31 cellular contexts compared by ENCODE assay signal in the genomic region with DNA sequence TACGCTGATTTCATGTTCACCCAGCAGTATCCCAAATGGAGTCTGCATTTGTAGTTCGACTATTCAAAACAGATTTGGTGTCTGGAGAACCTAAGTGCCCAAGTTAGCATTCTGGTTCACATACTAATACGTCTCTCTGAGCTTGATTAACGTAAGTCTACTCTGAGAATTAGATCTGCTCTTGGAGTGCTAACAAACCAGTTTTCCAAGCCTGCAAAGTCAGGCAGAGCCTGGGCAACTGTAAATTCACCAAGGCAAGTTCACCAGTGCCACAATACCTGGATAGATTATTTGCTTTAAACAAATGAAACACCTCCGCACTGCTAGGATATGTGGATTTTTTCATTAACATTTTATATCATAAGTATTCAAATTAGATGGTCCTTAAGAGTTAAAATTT.
DNase-seq lines count a peak whose midpoint lies in the region; ATAC-seq and TF ChIP-seq lines count a peak whose summit lies in the region.
"Had no signal": no experiment of that assay in that cellular context is flagged by ENCODE, and none has a peak within 500 bp of the region (broad histone marks: within the 10 kb centered on the region; RNA-seq: fewer than 3 reads in every experiment).

No MANE protein-coding gene starts in this region.

- H3K27ac Mint-ChIP-seq in mesothelial cell of epicardium = peak overlapping the region; percentile 78
- H3K27ac Mint-ChIP-seq: activated CD8-positive, alpha-beta T cell treated with anti-CD3 and anti-CD28 coated beads for 36 hours; activated naive CD8-positive, alpha-beta T cell treated with anti-CD3 and anti-CD28 coated beads for 36 hours; activated T-helper 17 cell treated with anti-CD3 and anti-CD28 coated beads, Interleukin-2, amount 50 U/mL, for 72 hours; CD8-positive, alpha-beta memory T cell; effector memory CD8-positive, alpha-beta T cell; HFFc6; naive thymus-derived CD8-positive, alpha-beta T cell; T-helper 1 cell treated with Interleukin-12 subunit alpha and Interleukin-12 subunit beta and Interleukin-4 antibody, amounts not matched to agents 30 μg/mL and 1 μg/mL, for 36 hours had no signal

- peaks cover 6% of the 10 kb centered on the region for H3K36me3 Mint-ChIP-seq in mesothelial cell of epicardium
- H3K36me3 Mint-ChIP-seq: activated naive CD8-positive, alpha-beta T cell treated with anti-CD3 and anti-CD28 coated beads for 36 hours; CD8-positive, alpha-beta memory T cell; naive thymus-derived CD8-positive, alpha-beta T cell had no signal

- intact Hi-C loops in heart right ventricle (cut with DNase I) = no loop called here
- intact Hi-C loops in Panc1 (cut with micrococcal nuclease; ENCODE audit: unreplicated experiment) = loop anchor here (10.0 kb wide), 1 partner anchor 160 kb away; no protein-coding TSS in a partner anchor
- intact Hi-C loops in mammary epithelial cell (cut with micrococcal nuclease) = no loop called here

- H3K9ac ChIP-seq in mammary epithelial cell (ENCODE audit: insufficient read depth, low read length) = no peak overlapping the region

- DNase-seq in cardiac muscle cell (ENCODE audit: low read depth in 1 of 2, low spot score in 1 of 2) (no peak), heart right ventricle (no peak), Panc1 (ENCODE audit: low read depth, low spot score) (no peak), mesothelial cell of epicardium (ENCODE audit: low spot score in 2 of 2, unreplicated experiment in 2 of 2) (no peak), thoracic aorta (ENCODE audit: low spot score) (no peak), GM13977 (ENCODE audit: low spot score) (no peak), mammary epithelial cell (no peak), D341Med (ENCODE audit: low spot score) (no peak)
- DNase-seq: ACHN; activated CD8-positive, alpha-beta T cell treated with anti-CD3 and anti-CD28 coated beads for 36 hours; activated naive CD8-positive, alpha-beta T cell treated with anti-CD3 and anti-CD28 coated beads for 36 hours; BE2C; CD8-positive, alpha-beta memory T cell; effector memory CD8-positive, alpha-beta T cell; foreskin keratinocyte; GDM1; heart left ventricle; HFFc6; Kasumi-1; MV-4-11; naive thymus-derived CD8-positive, alpha-beta T cell; NCI-H1436 treated with DMSO at 0.1 percent for 48 hours; NCI-H2107; stimulated activated CD4-positive, alpha-beta T cell treated with anti-CD3 and anti-CD28 coated beads, Interleukin-4, amount 100 ng/mL, for 1 hour; trophoblast cell had no signal

- in situ Hi-C loops in Panc1 (cut with HindIII; ENCODE audit: low pct_unique_long_range_greater_than_20kb, low sequenced_read_pairs) (no loop called here), GM13977 (cut with MboI; ENCODE audit: low pct_unique_long_range_greater_than_20kb, low sequenced_read_pairs, unreplicated experiment) (no loop called here), mammary epithelial cell (cut with MboI; ENCODE audit: low sequenced_read_pairs in 2 of 2) (no loop called here)

- no peak for ATAC-seq in heart right ventricle
- ATAC-seq in Panc1 = peak; percentile 51
- no peak for ATAC-seq in thoracic aorta (ENCODE audit: insufficient number of reproducible peaks, low FRiP score, low read depth)
- ATAC-seq: activated CD8-positive, alpha-beta T cell treated with anti-CD3 and anti-CD28 coated beads for 36 hours; activated T-helper 17 cell treated with anti-CD3 and anti-CD28 coated beads, Interleukin-2, amount 50 U/mL, for 72 hours; effector memory CD8-positive, alpha-beta T cell; foreskin keratinocyte; heart left ventricle; naive thymus-derived CD8-positive, alpha-beta T cell had no signal

- no peaks in the 10 kb centered on the region for H3K36me3 ChIP-seq in cardiac muscle cell
- no peaks in the 10 kb centered on the region for H3K36me3 ChIP-seq in heart right ventricle
- H3K36me3 ChIP-seq in Panc1 (ENCODE audit: control insufficient read depth, insufficient read depth, low read length) = no peaks in the 10 kb centered on the region
- no peaks in the 10 kb centered on the region for H3K36me3 ChIP-seq in thoracic aorta
- no peaks in the 10 kb centered on the region for H3K36me3 ChIP-seq in mammary epithelial cell (ENCODE audit: insufficient read depth, low read length)
- H3K36me3 ChIP-seq: ascending aorta, BE2C, esophagus muscularis mucosa, heart left ventricle had no signal

- dilution Hi-C loops in mammary epithelial cell (cut with HindIII; ENCODE audit: low sequenced_read_pairs) = no loop called here

- H3K4me1 Mint-ChIP-seq in mesothelial cell of epicardium = peaks cover 30% of the 10 kb centered on the region
- H3K4me1 Mint-ChIP-seq: activated T-helper 17 cell treated with anti-CD3 and anti-CD28 coated beads, Interleukin-2, amount 50 U/mL, for 72 hours; CD8-positive, alpha-beta memory T cell; naive thymus-derived CD8-positive, alpha-beta T cell had no signal

- H3K79me2 ChIP-seq in mammary epithelial cell (ENCODE audit: insufficient read depth, low read length) = no peaks in the 10 kb centered on the region

- no peak overlapping the region for H3K4me2 ChIP-seq in mammary epithelial cell (ENCODE audit: insufficient read depth, low read depth, low read length)

- peaks cover 4% of the 10 kb centered on the region for H3K9me3 Mint-ChIP-seq in mesothelial cell of epicardium
- H3K9me3 Mint-ChIP-seq: HFFc6 had no signal

- CTCF ChIA-PET in Panc1 (lab: Charles Lee) (no interaction called here), mammary epithelial cell (lab: Charles Lee; ENCODE audit: low non-redundant PET) (no interaction called here)

- H3K9me3 ChIP-seq in cardiac muscle cell (ENCODE audit: low read depth) = no peaks in the 10 kb centered on the region
- H3K9me3 ChIP-seq in heart right ventricle = no peaks in the 10 kb centered on the region
- H3K9me3 ChIP-seq in Panc1 (ENCODE audit: control insufficient read depth, insufficient read depth, low read depth, low read length) = no peaks in the 10 kb centered on the region
- H3K9me3 ChIP-seq in thoracic aorta = no peaks in the 10 kb centered on the region
- H3K9me3 ChIP-seq in mammary epithelial cell (replicated peaks; ENCODE audit: insufficient read depth, low read length) = no peaks in the 10 kb centered on the region
- H3K9me3 ChIP-seq: ascending aorta, BE2C, esophagus muscularis mucosa, heart left ventricle had no signal

- BruUV-seq in Panc1 (replicated peaks; lab: Mats Ljungman, UMichigan) (no TSS peak), mammary epithelial cell (replicated peaks; lab: Mats Ljungman, UMichigan) (no TSS peak)

- WGBS in heart right ventricle, 2 donors = 88 to 90% methylated on average over 5 of the region's 5 CpGs
- WGBS in mammary epithelial cell (ENCODE audit: low coverage, missing lambda C conversion rate) = 100% methylated on average over 5 of the region's 5 CpGs

- H3K27me3 Mint-ChIP-seq in mesothelial cell of epicardium (ENCODE audit: low read depth) = no peaks in the 10 kb centered on the region
- H3K27me3 Mint-ChIP-seq: activated CD8-positive, alpha-beta T cell treated with anti-CD3 and anti-CD28 coated beads for 36 hours; activated naive CD8-positive, alpha-beta T cell treated with anti-CD3 and anti-CD28 coated beads for 36 hours; activated T-helper 17 cell treated with anti-CD3 and anti-CD28 coated beads, Interleukin-2, amount 50 U/mL, for 72 hours; CD8-positive, alpha-beta memory T cell; effector memory CD8-positive, alpha-beta T cell; naive thymus-derived CD8-positive, alpha-beta T cell had no signal

- no peak overlapping the region for H3K4me3 Mint-ChIP-seq in mesothelial cell of epicardium
- H3K4me3 Mint-ChIP-seq: activated CD8-positive, alpha-beta T cell treated with anti-CD3 and anti-CD28 coated beads for 36 hours; activated naive CD8-positive, alpha-beta T cell treated with anti-CD3 and anti-CD28 coated beads for 36 hours; activated T-helper 17 cell treated with anti-CD3 and anti-CD28 coated beads, Interleukin-2, amount 50 U/mL, for 72 hours; CD8-positive, alpha-beta memory T cell; effector memory CD8-positive, alpha-beta T cell; HFFc6; naive thymus-derived CD8-positive, alpha-beta T cell; T-helper 1 cell treated with Interleukin-12 subunit alpha and Interleukin-12 subunit beta and Interleukin-4 antibody, amounts not matched to agents 30 μg/mL and 1 μg/mL, for 36 hours had no signal

- no peak overlapping the region for H3K4me3 ChIP-seq in cardiac muscle cell
- peak overlapping the region in 1 of 10 donors; percentile 0 for H3K4me3 ChIP-seq in heart right ventricle
- H3K4me3 ChIP-seq in Panc1 (ENCODE audit: low read depth in 2 of 2, low read length in 2 of 2) = peak overlapping the region in 1 of 2 experiments; percentile 11; a peak in 2 of 4 replicates
- peak overlapping the region; percentile 38 for H3K4me3 ChIP-seq in thoracic aorta
- H3K4me3 ChIP-seq in mammary epithelial cell (replicated peaks in 1 of 3; ENCODE audit: insufficient read depth in 1 of 3, low read depth in 2 of 3, low read length in 3 of 3) = no peak overlapping the region
- H3K4me3 ChIP-seq: ascending aorta, coronary artery, SK-N-MC had no signal

- peaks cover 9% of the 10 kb centered on the region for H3K4me1 ChIP-seq in cardiac muscle cell (ENCODE audit: low read depth)
- H3K4me1 ChIP-seq in heart right ventricle = peaks cover 0 to 6% (median 0%) of the 10 kb centered on the region in 9 donors
- peaks cover 11% of the 10 kb centered on the region for H3K4me1 ChIP-seq in Panc1 (ENCODE audit: control insufficient read depth, insufficient read depth, low read length)
- peaks cover 6 to 9% of the 10 kb centered on the region in 2 donors for H3K4me1 ChIP-seq in thoracic aorta (ENCODE audit: control insufficient read depth in 1 of 2, low read depth in 2 of 2)
- H3K4me1 ChIP-seq in mammary epithelial cell (ENCODE audit: insufficient read depth, low read length) = no peaks in the 10 kb centered on the region
- H3K4me1 ChIP-seq: ascending aorta, esophagus muscularis mucosa had no signal

- POLR2A ChIA-PET in Panc1 (lab: Charles Lee) = interaction anchor here (0.9 kb wide), 1 partner anchor 171 kb away, joined by 3 read pairs; no protein-coding TSS in a partner anchor

- TF ChIP-seq CTCF in cardiac muscle cell (IDR thresholded peaks at IDR 0.05; ENCODE audit: low read depth, low read length) (no peak), heart right ventricle (IDR thresholded peaks at IDR 0.05) (no peak), Panc1 (IDR thresholded peaks at IDR 0.05) (no peak), mesothelial cell of epicardium (IDR thresholded peaks at IDR 0.05; ENCODE audit: unreplicated experiment) (no peak), thoracic aorta (IDR thresholded peaks at IDR 0.05) (no peak), GM13977 (IDR thresholded peaks at IDR 0.05; ENCODE audit: extremely low read depth, insufficient read depth, missing control alignments) (no peak), mammary epithelial cell (conservative IDR thresholded peaks at IDR 0.05 in 1 of 2, IDR thresholded peaks at IDR 0.05 in 1 of 2; ENCODE audit: extremely low read depth in 1 of 2, insufficient read depth in 1 of 2, low read depth in 1 of 2, low read length in 2 of 2) (no peak)

- H3K27me3 ChIP-seq in cardiac muscle cell (no peaks in the 10 kb centered on the region), heart right ventricle (no peaks in the 10 kb centered on the region), Panc1 (ENCODE audit: control insufficient read depth, insufficient read depth, low read length) (no peaks in the 10 kb centered on the region), thoracic aorta (replicated peaks; ENCODE audit: insufficient read depth) (no peaks in the 10 kb centered on the region), mammary epithelial cell (ENCODE audit: insufficient read depth, low read length) (no peaks in the 10 kb centered on the region)
- H3K27me3 ChIP-seq: ascending aorta, BE2C, esophagus muscularis mucosa, foreskin keratinocyte, heart left ventricle had no signal

- H2AFZ ChIP-seq in mammary epithelial cell (ENCODE audit: low read depth, low read length) = no peak overlapping the region

- H4K20me1 ChIP-seq in mammary epithelial cell (ENCODE audit: insufficient read depth, low read length) = no peaks in the 10 kb centered on the region

- H3K27ac ChIP-seq in cardiac muscle cell (peak overlapping the region; percentile 46), heart right ventricle (peak overlapping the region in 2 of 10 donors; percentile 20 to 41), Panc1 (ENCODE audit: low read length) (peak overlapping the region; percentile 5; the same call in 1 of the 2 replicates), thoracic aorta (no peak overlapping the region), mammary epithelial cell (ENCODE audit: insufficient read depth, low read depth, low read length) (no peak overlapping the region)
- H3K27ac ChIP-seq: ascending aorta, coronary artery, esophagus muscularis mucosa, foreskin keratinocyte, SK-N-MC had no signal

Comparison
In these comparisons a context has a peak if more than half of its experiments do, and no peak if none do; other contexts are left out.
1. H3K27ac ChIP-seq: peak in cardiac muscle cell (single experiment) and Panc1 (single experiment); none in thoracic aorta (0 of 2) and mammary epithelial cell (single experiment).